Comparison of ENCODE assay signal across 1 cellular context in the genomic region with DNA sequence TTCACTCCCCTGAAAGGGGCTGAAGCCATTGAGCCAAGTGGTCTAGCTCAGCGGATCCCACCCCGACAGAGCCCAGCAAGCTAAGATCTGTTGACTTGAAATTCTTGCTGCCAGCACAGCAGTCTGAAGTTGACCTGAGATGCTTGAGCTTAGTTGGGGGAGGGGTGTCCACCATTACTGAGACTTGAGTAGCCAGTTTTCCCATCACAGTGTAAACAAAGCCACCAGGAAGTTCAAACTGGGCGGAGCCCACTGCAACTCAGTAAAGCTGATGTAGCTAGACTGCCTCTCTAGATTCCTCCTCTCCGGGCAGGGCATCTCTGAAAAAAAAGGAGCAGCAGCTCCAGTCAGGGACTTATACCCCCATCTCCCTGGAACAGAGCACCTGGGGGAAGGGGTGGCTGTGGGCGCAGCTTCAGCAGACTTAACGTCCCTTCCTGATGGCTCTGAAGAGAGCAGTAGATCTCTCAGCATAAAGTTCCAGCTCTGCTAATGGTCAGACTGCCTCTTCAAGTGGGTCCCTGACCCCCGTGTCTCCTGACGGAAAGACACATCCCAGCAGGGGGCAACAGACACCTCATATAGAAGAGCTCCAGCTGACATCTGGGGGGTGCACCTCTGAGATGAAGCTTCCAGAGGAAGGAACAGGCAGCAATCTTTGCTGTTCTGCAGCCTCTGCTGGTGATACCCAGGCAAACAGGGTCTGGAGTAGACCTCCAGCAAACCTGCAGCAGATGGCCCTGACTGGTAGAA.
A peak's percentile ranks its signal among the peaks of the same experiment; 100 is the strongest.
TF ChIP-seq lines count a peak whose summit lies in the region.
"Not testable (repeated sequence)": the region's sequence is repeated elsewhere in the genome, so short reads cannot be mapped to it uniquely, and the experiment has no call there.

No MANE protein-coding gene starts in this region.

TF ChIP-seq in K562, 482 proteins besides CTCF, POLR2A, EP300 and RAD21:
- peak in 1 of 2 experiments; percentile 9; a peak in 1 of 4 replicates for TF ChIP-seq MAZ (CRISPR knock-in tag; conservative IDR thresholded peaks at IDR 0.05 in 1 of 2, IDR thresholded peaks at IDR 0.05 in 1 of 2)
- peak in 1 of 2 experiments; percentile 52; a peak in 2 of 4 replicates for TF ChIP-seq FOXA3 (CRISPR knock-in tag; conservative IDR thresholded peaks at IDR 0.05 in 1 of 2, IDR thresholded peaks at IDR 0.05 in 1 of 2)
- TF ChIP-seq, protein P1, sequence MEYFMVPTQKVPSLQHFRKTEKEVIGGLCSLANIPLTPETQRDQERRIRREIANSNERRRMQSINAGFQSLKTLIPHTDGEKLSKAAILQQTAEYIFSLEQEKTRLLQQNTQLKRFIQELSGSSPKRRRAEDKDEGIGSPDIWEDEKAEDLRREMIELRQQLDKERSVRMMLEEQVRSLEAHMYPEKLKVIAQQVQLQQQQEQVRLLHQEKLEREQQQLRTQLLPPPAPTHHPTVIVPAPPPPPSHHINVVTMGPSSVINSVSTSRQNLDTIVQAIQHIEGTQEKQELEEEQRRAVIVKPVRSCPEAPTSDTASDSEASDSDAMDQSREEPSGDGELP (CRISPR knock-in tag; IDR thresholded peaks at IDR 0.05; ENCODE audit: borderline replicate concordance) = peak; percentile 58; the same call in 1 of the 2 replicates
- TF ChIP-seq, protein P2, sequence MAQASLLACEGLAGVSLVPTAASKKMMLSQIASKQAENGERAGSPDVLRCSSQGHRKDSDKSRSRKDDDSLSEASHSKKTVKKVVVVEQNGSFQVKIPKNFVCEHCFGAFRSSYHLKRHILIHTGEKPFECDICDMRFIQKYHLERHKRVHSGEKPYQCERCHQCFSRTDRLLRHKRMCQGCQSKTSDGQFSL (CRISPR knock-in tag; IDR thresholded peaks at IDR 0.05) = peak; percentile 83
- TF ChIP-seq, protein P2 (tag; IDR thresholded peaks at IDR 0.05) = not testable (repeated sequence)
- TF ChIP-seq YY1 (IDR thresholded peaks at IDR 0.05; ENCODE audit: borderline replicate concordance in 1 of 3, control insufficient read depth in 1 of 3, extremely low read depth in 1 of 3, insufficient read depth in 3 of 3, insufficient read length in 1 of 3, insufficient replicate concordance in 2 of 3, low read depth in 1 of 3, low read length in 2 of 3) = peak in 1 of 3 experiments; percentile 14
- TF ChIP-seq FOXK2 (conservative IDR thresholded peaks at IDR 0.05 in 1 of 2, IDR thresholded peaks at IDR 0.05 in 1 of 2; ENCODE audit: low read depth in 2 of 2) = peak; percentile 74 to 84
